In the genomic region with DNA sequence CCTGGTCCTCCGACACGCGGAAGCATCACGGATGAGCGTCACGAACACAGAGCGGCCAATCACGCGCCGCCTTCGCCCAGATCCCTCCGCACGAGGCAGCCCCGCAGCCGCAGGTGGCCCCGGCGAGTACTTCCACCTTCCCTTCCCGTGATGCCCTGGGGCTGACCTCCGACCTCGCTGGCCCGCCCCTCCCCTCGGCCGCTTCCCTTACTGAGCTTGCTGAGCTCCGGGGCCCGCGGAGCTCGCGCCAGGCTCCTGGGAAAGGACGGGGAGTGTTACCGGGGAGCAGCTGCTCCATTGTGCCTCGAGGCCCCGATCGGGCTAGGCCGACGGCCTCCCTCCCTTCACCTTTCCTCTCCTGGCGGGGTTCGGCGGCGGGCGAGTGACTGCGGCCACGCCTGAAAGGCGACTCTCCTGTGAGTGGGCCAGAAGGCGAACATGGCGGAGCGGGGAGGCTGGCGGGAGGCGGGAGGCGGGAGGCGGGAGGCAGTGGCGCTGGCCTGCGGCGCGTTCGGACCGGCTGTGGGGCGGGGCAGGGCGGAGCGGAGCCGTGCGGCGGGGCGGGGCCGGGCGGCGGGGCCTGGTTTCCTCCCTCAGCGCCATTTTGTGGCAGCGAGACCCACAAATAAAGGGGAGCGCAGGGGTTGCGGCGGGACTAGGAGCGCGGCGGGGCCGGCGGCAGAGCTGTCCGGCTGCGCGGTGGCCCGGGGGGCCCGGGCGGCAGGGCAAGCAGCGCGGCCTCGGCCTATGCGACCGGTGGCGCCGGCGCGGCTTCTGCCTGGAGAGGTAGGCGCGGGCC, we compare ENCODE assay signal across 8 cellular contexts.
DNase-seq lines count a peak whose midpoint lies in the region; ATAC-seq and TF ChIP-seq lines count a peak whose summit lies in the region.

A gene (plus strand): TSS at position 589 of the 799 bp plus-strand sequence. CDS start 8,760 bp downstream, outside the sequence.

- H3K4me1 ChIP-seq in OCI-LY1 (ENCODE audit: insufficient read depth, low read length, severe bottlenecking), result peaks cover 52% of the 10 kb centered on the region

- peak; percentile 78 for ATAC-seq in GM21526 (IDR thresholded peaks at IDR 0.05; ENCODE audit: low FRiP score, unreplicated experiment)

- DNase-seq in DMS 273 (lab: John Stamatoyannopoulos, UW; ENCODE audit: unreplicated experiment), result peak; percentile 97
- DNase-seq in HuH-7 (ENCODE audit: low spot score), result peak; percentile 94
- peak; percentile 95 for DNase-seq in activated CD8-positive, alpha-beta memory T cell treated with anti-CD3 and anti-CD28 coated beads, Interleukin-2, amount 50 U/mL, for 48 hours
- peak; percentile 88 for DNase-seq in epidermal melanocyte (ENCODE audit: insufficient read length, low spot score)
- DNase-seq in middle frontal gyrus (ENCODE audit: extremely low spot score, low spot score), result peak; percentile 84
- DNase-seq in stimulated activated CD8-positive, alpha-beta memory T cell treated with anti-CD3 and anti-CD28 coated beads, Interleukin-2, amount 100 ng/mL, for 1 hour (ENCODE audit: low read depth in 2 of 2), result peak; percentile 90 to 96

- no peak for TF ChIP-seq CTCF in OCI-LY1 (IDR thresholded peaks at IDR 0.05; ENCODE audit: low read length)

- H3K27me3 ChIP-seq in OCI-LY1 (ENCODE audit: insufficient read depth, low read length), result no peaks in the 10 kb centered on the region

- peak within 1 kb of the TSS; percentile 92 for H3K27ac ChIP-seq in OCI-LY1 (ENCODE audit: low read depth, low read length, poor library complexity, severe bottlenecking)

- peak within 1 kb of the TSS; percentile 93 for H3K4me3 ChIP-seq in OCI-LY1 (ENCODE audit: low read depth, low read length, poor library complexity, severe bottlenecking)

- H3K9ac ChIP-seq in OCI-LY1 (ENCODE audit: low read length), result peak within 1 kb of the TSS; percentile 98

- no peaks in the 10 kb centered on the region for H3F3A ChIP-seq in OCI-LY1 (ENCODE audit: insufficient read depth, low read length)

- no peaks in the 10 kb centered on the region for H3K9me3 ChIP-seq in OCI-LY1 (ENCODE audit: low read length)

- H2AFZ ChIP-seq in OCI-LY1 (ENCODE audit: low read length), result no peak within 1 kb of the TSS

- H4K20me1 ChIP-seq in OCI-LY1 (ENCODE audit: insufficient read depth, low read length), result 0 out of 2 replicates have a peak, but pooled peaks cover 2% of the 10 kb centered on the region

- peaks cover 74% of the 10 kb centered on the region for H3K79me2 ChIP-seq in OCI-LY1 (ENCODE audit: insufficient read depth, low read length)

- H3K4me2 ChIP-seq in OCI-LY1 (ENCODE audit: low read length), result peak within 1 kb of the TSS; percentile 99

- H3K9me2 ChIP-seq in OCI-LY1 (ENCODE audit: low read depth, low read length), result no peaks in the 10 kb centered on the region

- H3K36me3 ChIP-seq in OCI-LY1 (ENCODE audit: insufficient read depth, low read length), result peaks cover 54% of the 10 kb centered on the region

Comparison
In these comparisons a context has a peak if more than half of its experiments do, and no peak if none do; other contexts are left out.
1. Peak in every context shown above with its lines: DNase-seq, ATAC-seq, H3K4me3 ChIP-seq and H3K27ac ChIP-seq.